ENCODE assay signal across 17 cellular contexts in the genomic region with DNA sequence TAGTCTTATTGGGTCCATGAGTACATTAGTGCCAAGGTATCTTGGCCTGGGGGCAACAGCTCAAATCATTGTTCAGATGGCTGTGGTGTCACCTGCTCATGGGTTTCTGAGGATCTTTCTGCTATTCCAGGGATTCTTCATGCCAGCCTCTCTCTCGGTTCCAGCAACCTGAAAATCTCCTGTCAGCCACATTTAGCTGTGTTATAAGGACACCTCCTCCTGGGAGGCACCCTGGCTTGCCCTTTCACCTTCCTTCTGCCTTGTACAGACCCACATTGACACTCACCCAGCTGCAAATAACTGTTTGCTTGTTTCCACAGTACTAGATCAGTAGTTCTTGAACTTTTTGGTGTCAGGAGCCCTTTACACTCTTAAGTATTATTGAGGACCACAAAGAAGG.
DNase-seq lines count a peak whose midpoint lies in the region; ATAC-seq, FAIRE-seq and TF ChIP-seq lines count a peak whose summit lies in the region.
"Had no signal": no experiment of that assay in that cellular context is flagged by ENCODE, and none has a peak within 500 bp of the region (broad histone marks: within the 10 kb centered on the region; RNA-seq: fewer than 3 reads in every experiment).

No MANE protein-coding gene starts in this region.

- H3K4me3 ChIP-seq in A549 = no peak overlapping the region
- no peak overlapping the region for H3K4me3 ChIP-seq in K562
- H3K4me3 ChIP-seq in kidney (ENCODE audit: low read length in 2 of 2) = no peak overlapping the region
- no peak overlapping the region for H3K4me3 ChIP-seq in brain microvascular endothelial cell (ENCODE audit: low read depth, low read length)
- no peak overlapping the region for H3K4me3 ChIP-seq in HepG2 (replicated peaks in 1 of 3; ENCODE audit: insufficient read depth in 1 of 3, low read depth in 2 of 3, low read length in 3 of 3)
- H3K4me3 ChIP-seq: GM12878 had no signal

- H3K4me2 ChIP-seq in A549 = no peak overlapping the region
- no peak overlapping the region for H3K4me2 ChIP-seq in K562 (ENCODE audit: insufficient read depth, low read length)
- H3K4me2 ChIP-seq in HepG2 (ENCODE audit: low read depth, low read length) = no peak overlapping the region

- no peaks in the 10 kb centered on the region for H3K36me3 ChIP-seq in K562 (ENCODE audit: control insufficient read depth, insufficient read depth, low read length)
- H3K36me3 ChIP-seq in kidney (ENCODE audit: control insufficient read depth in 1 of 2, insufficient read depth in 2 of 2, low read length in 2 of 2) = no peaks in the 10 kb centered on the region
- H3K36me3 ChIP-seq in brain microvascular endothelial cell (replicated peaks) = no peaks in the 10 kb centered on the region
- no peaks in the 10 kb centered on the region for H3K36me3 ChIP-seq in HepG2 (replicated peaks in 1 of 2; ENCODE audit: control insufficient read depth in 1 of 2, insufficient read depth in 2 of 2, low read length in 2 of 2)
- H3K36me3 ChIP-seq: BE2C had no signal

- H2AFZ ChIP-seq in K562 (ENCODE audit: low read depth, low read length) = no peak overlapping the region
- H2AFZ ChIP-seq in HepG2 (ENCODE audit: low read length) = no peak overlapping the region

- BruUV-seq in K562 (replicated peaks; lab: Mats Ljungman, UMichigan) (no TSS peak), HepG2 (replicated peaks; lab: Mats Ljungman, UMichigan) (no TSS peak)

- H3K36me3 Mint-ChIP-seq in osteocyte (ENCODE audit: unreplicated experiment) = no peaks in the 10 kb centered on the region
- H3K36me3 Mint-ChIP-seq: CD4-positive, alpha-beta memory T cell had no signal

- 20% methylated on average over 1 of the region's 1 CpG for whole genome bisulfite sequencing in A549 (ENCODE audit: missing lambda C conversion rate)
- 6% methylated on average over 1 of the region's 1 CpG for WGBS in K562 (ENCODE audit: insufficient coverage, low coverage, missing lambda C conversion rate)
- 0% methylated on average over 1 of the region's 1 CpG for WGBS in HepG2 (ENCODE audit: low lambda C conversion rate)

- TF ChIP-seq CTCF in A549 (IDR thresholded peaks at IDR 0.05) = no peak
- no peak for TF ChIP-seq CTCF in K562 (IDR thresholded peaks at IDR 0.05 in 2 of 3, conservative IDR thresholded peaks at IDR 0.05 in 1 of 3; ENCODE audit: insufficient read depth in 2 of 3, low read depth in 1 of 3, low read length in 3 of 3)
- no peak for TF ChIP-seq CTCF in kidney (IDR thresholded peaks at IDR 0.05; ENCODE audit: borderline replicate concordance, extremely low read depth, insufficient read depth)
- TF ChIP-seq CTCF in osteocyte (IDR thresholded peaks at IDR 0.05) = no peak
- TF ChIP-seq CTCF in brain microvascular endothelial cell (IDR thresholded peaks at IDR 0.05; ENCODE audit: low read depth, low read length, missing control alignments) = no peak
- no peak for TF ChIP-seq CTCF in HepG2 (CRISPR knock-in tag; IDR thresholded peaks at IDR 0.05)

- intact Hi-C loops in K562 (cut with micrococcal nuclease) = no loop called here
- intact Hi-C loops in kidney (cut with DNase I) = no loop called here
- intact Hi-C loops in HepG2 (cut with micrococcal nuclease; ENCODE audit: unreplicated experiment) = no loop called here

- no peak for TF ChIP-seq RAD21 in A549 (conservative IDR thresholded peaks at IDR 0.05 in 1 of 2, IDR thresholded peaks at IDR 0.05 in 1 of 2)
- TF ChIP-seq RAD21 in K562 (CRISPR knock-in tag; conservative IDR thresholded peaks at IDR 0.05 in 1 of 2, IDR thresholded peaks at IDR 0.05 in 1 of 2) = no peak
- no peak for TF ChIP-seq RAD21 in HepG2 (CRISPR knock-in tag; IDR thresholded peaks at IDR 0.05)

- TF ChIP-seq EP300 in A549 (IDR thresholded peaks at IDR 0.05) = no peak
- no peak for TF ChIP-seq EP300 in K562 (IDR thresholded peaks at IDR 0.05; ENCODE audit: low read length)
- no peak for TF ChIP-seq EP300 in HepG2 (IDR thresholded peaks at IDR 0.05; ENCODE audit: low read depth in 2 of 2, low read length in 2 of 2)
- no peak for TF ChIP-seq EP300 in HepG2 (CRISPR knock-in tag; IDR thresholded peaks at IDR 0.05; ENCODE audit: borderline replicate concordance)

- H3K27ac Mint-ChIP-seq in osteocyte (ENCODE audit: unreplicated experiment) = no peak overlapping the region
- H3K27ac Mint-ChIP-seq: CD4-positive, alpha-beta memory T cell; HFFc6 had no signal

- CTCF ChIA-PET in A549 (lab: Yijun Ruan, JAX) = interaction anchor here (1.5 kb wide), 1 partner anchor 42 kb away, joined by 4 read pairs; no protein-coding TSS in a partner anchor
- CTCF ChIA-PET in K562 (lab: Yijun Ruan, JAX; ENCODE audit: low intra/inter-chr PET ratio) = no interaction called here
- CTCF ChIA-PET in HepG2 (lab: Yijun Ruan, JAX; ENCODE audit: low intra/inter-chr PET ratio, low total read pairs) = no interaction called here

- peaks cover 14% of the 10 kb centered on the region for H3K27me3 Mint-ChIP-seq in osteocyte (ENCODE audit: unreplicated experiment)

- H3K27me3 ChIP-seq in K562 (ENCODE audit: control insufficient read depth in 2 of 2, insufficient read depth in 2 of 2, low read length in 2 of 2) = peaks cover 16 to 80% of the 10 kb centered on the region in 2 experiments; a peak in 4 of 5 replicates
- no peaks in the 10 kb centered on the region for H3K27me3 ChIP-seq in brain microvascular endothelial cell (replicated peaks)
- peaks cover 18 to 81% of the 10 kb centered on the region in 2 experiments for H3K27me3 ChIP-seq in HepG2 (ENCODE audit: control insufficient read depth in 1 of 2, insufficient read depth in 2 of 2, low read length in 2 of 2)
- H3K27me3 ChIP-seq: BE2C had no signal

- H3K4me3 Mint-ChIP-seq in osteocyte (ENCODE audit: unreplicated experiment) = no peak overlapping the region
- H3K4me3 Mint-ChIP-seq: CD4-positive, alpha-beta memory T cell; HFFc6 had no signal

- H3K4me1 Mint-ChIP-seq in osteocyte (ENCODE audit: unreplicated experiment) = peaks cover 4% of the 10 kb centered on the region

- POLR2A ChIA-PET in A549 (lab: Yijun Ruan, JAX) (no interaction called here), K562 (lab: Yijun Ruan, JAX) (interaction anchor here (0.6 kb wide), 1 partner anchor 171 kb away, joined by 3 read pairs; no protein-coding TSS in a partner anchor), HepG2 (lab: Yijun Ruan, JAX) (no interaction called here)

- no peak for FAIRE-seq in A549 (lab: Jason Lieb, UNC)
- no peak for FAIRE-seq in K562 (lab: Jason Lieb, UNC)
- no peak for FAIRE-seq in kidney (lab: Jason Lieb, UNC)
- no peak for FAIRE-seq in HepG2 (lab: Jason Lieb, UNC)
- FAIRE-seq: GM12878, GM18507, H1 had no signal

- H3K9ac ChIP-seq in K562 (ENCODE audit: insufficient read depth in 1 of 2, low read depth in 2 of 2, low read length in 2 of 2) (no peak overlapping the region), kidney (ENCODE audit: low read length in 2 of 2) (no peak overlapping the region), HepG2 (ENCODE audit: insufficient read depth, low read depth, low read length) (no peak overlapping the region)

- H3K9me1 ChIP-seq in K562 (ENCODE audit: control insufficient read depth, insufficient read depth, low read length) = no peaks in the 10 kb centered on the region

- H4K20me1 ChIP-seq in K562 (replicated peaks; ENCODE audit: control insufficient read depth, insufficient read depth, low read length) = 0 out of 2 replicates have a peak, but pooled peaks cover 4% of the 10 kb centered on the region
- H4K20me1 ChIP-seq in HepG2 (ENCODE audit: insufficient read depth, low read length) = peaks cover 7% of the 10 kb centered on the region; the same call in 1 of the 2 replicates

- H3K27ac ChIP-seq in A549 (no peak overlapping the region), K562 (ENCODE audit: extremely low read depth, low read depth, low read length) (no peak overlapping the region), kidney (ENCODE audit: low read depth in 2 of 2, low read length in 2 of 2) (no peak overlapping the region), brain microvascular endothelial cell (no peak overlapping the region), HepG2 (ENCODE audit: extremely low read length, insufficient read depth, low read length) (no peak overlapping the region)
- H3K27ac ChIP-seq: C4-2B had no signal

- in situ Hi-C loops in K562 (cut with MboI) = no loop called here
- in situ Hi-C loops in brain microvascular endothelial cell (cut with HindIII; ENCODE audit: low pct_ligation_motif_present, low sequenced_read_pairs) = no loop called here
- in situ Hi-C loops in HepG2 (cut with HindIII; ENCODE audit: extremely low pct_ligation_motif_present, low pct_unique_long_range_greater_than_20kb) = no loop called here

- peaks cover 6% of the 10 kb centered on the region for H3K9me3 Mint-ChIP-seq in osteocyte (ENCODE audit: unreplicated experiment)
- H3K9me3 Mint-ChIP-seq: CD4-positive, alpha-beta memory T cell had no signal

- H3K79me2 ChIP-seq in K562 (ENCODE audit: control insufficient read depth, insufficient read depth, low read length) (no peaks in the 10 kb centered on the region), HepG2 (ENCODE audit: insufficient read depth, low read length) (no peaks in the 10 kb centered on the region)

- no peaks in the 10 kb centered on the region for H3K4me1 ChIP-seq in A549
- peaks cover 0 to 16% of the 10 kb centered on the region in 2 experiments; a peak in 2 of 5 replicates for H3K4me1 ChIP-seq in K562 (replicated peaks in 1 of 2; ENCODE audit: control insufficient read depth in 2 of 2, insufficient read depth in 2 of 2, low read length in 2 of 2)
- peaks cover 0 to 2% of the 10 kb centered on the region in 2 donors for H3K4me1 ChIP-seq in kidney (ENCODE audit: control insufficient read depth in 1 of 2, insufficient read depth in 1 of 2, low read depth in 1 of 2, low read length in 2 of 2)
- peaks cover 40% of the 10 kb centered on the region for H3K4me1 ChIP-seq in HepG2 (ENCODE audit: insufficient read depth, low read length)
- H3K4me1 ChIP-seq: BE2C had no signal

- ATAC-seq in A549 (no peak), K562 (no peak), HepG2 (no peak)
- ATAC-seq: GM12878 had no signal

- no peaks in the 10 kb centered on the region for H3K9me3 ChIP-seq in A549
- H3K9me3 ChIP-seq in K562 (replicated peaks; ENCODE audit: control insufficient read depth, insufficient read depth, low read depth, low read length) = no peaks in the 10 kb centered on the region
- H3K9me3 ChIP-seq in kidney (ENCODE audit: control insufficient read depth in 1 of 2, low read length in 2 of 2) = no peaks in the 10 kb centered on the region
- H3K9me3 ChIP-seq in HepG2 (ENCODE audit: low read length) = peaks cover 5% of the 10 kb centered on the region
- H3K9me3 ChIP-seq: BE2C had no signal

- no peak for DNase-seq in A549 (ENCODE audit: low read depth in 1 of 2, low spot score in 1 of 2)
- DNase-seq in K562 (ENCODE audit: extremely low read depth in 1 of 4, low spot score in 3 of 4) = no peak
- DNase-seq in kidney = peak; percentile 2
- peak; percentile 49 for DNase-seq in osteocyte (ENCODE audit: extremely low spot score, unreplicated experiment)
- no peak for DNase-seq in NCI-H1694 (lab: John Stamatoyannopoulos, UW)
- no peak for DNase-seq in brain microvascular endothelial cell
- no peak for DNase-seq in HepG2 (ENCODE audit: low spot score)
- DNase-seq in NCI-H510A treated with DMSO at 0.1 percent for 48 hours (lab: John Stamatoyannopoulos, UW) = no peak
- DNase-seq: BE2C; CD4-positive, alpha-beta memory T cell; DMS79; HCEC 1CT; HFFc6 had no signal

- no peak for TF ChIP-seq POLR2A in A549 (IDR thresholded peaks at IDR 0.05; ENCODE audit: low read length)
- TF ChIP-seq POLR2A in K562 (conservative IDR thresholded peaks at IDR 0.05) = no peak
- TF ChIP-seq POLR2A in HepG2 (IDR thresholded peaks at IDR 0.05; ENCODE audit: insufficient read depth in 1 of 2, low read depth in 2 of 2, low read length in 2 of 2) = no peak

Comparison
In these comparisons a context has a peak if more than half of its experiments do, and no peak if none do; other contexts are left out.
1. DNase-seq: peak in kidney (single experiment) and osteocyte (single experiment); none in A549 (0 of 2), K562 (0 of 4), NCI-H1694 (single experiment), brain microvascular endothelial cell (single experiment), HepG2 (single experiment) and NCI-H510A treated with DMSO at 0.1 percent for 48 hours (single experiment).